ENCODE assay signal across 9 cellular contexts in genomic region chr1:25031601-25031965, GRCh38.
DNase-seq lines count a peak whose midpoint lies in the region; ATAC-seq lines count a peak whose summit lies in the region.
"Had no signal": no experiment of that assay in that cellular context is flagged by ENCODE, and none has a peak within 500 bp of the region (broad histone marks: within the 10 kb centered on the region; RNA-seq: fewer than 3 reads in every experiment).

No MANE protein-coding gene starts in this region.

- peak; percentile 84 for DNase-seq in activated CD8-positive, alpha-beta memory T cell treated with anti-CD3 and anti-CD28 coated beads for 24 hours
- DNase-seq in stimulated activated CD4-positive, alpha-beta T cell treated with anti-CD3 and anti-CD28 coated beads, Interleukin-12 subunit alpha, Interleukin-12 subunit beta, amount 100 ng/mL, for 4 hours: peak; percentile 56
- DNase-seq in SJCRH30 (no peak), retina (no peak), SW480 (ENCODE audit: low spot score) (no peak), activated gamma-delta T cell (lab: John Stamatoyannopoulos, UW) (no peak)
- DNase-seq: NCI-H82 had no signal

- no peak overlapping the region for H3K4me3 ChIP-seq in SJCRH30

- H3K36me3 ChIP-seq in SJCRH30: no peaks in the 10 kb centered on the region

- no peaks in the 10 kb centered on the region for H3K9me3 ChIP-seq in SJCRH30 (replicated peaks)

- no peaks in the 10 kb centered on the region for H3K4me1 ChIP-seq in SJCRH30

- peak; percentile 21 for ATAC-seq in GM18861 (IDR thresholded peaks at IDR 0.05; ENCODE audit: unreplicated experiment)
- peak; percentile 10 for ATAC-seq in HG03064 (IDR thresholded peaks at IDR 0.05; ENCODE audit: low read depth, unreplicated experiment)

- H3K27me3 ChIP-seq in SJCRH30: no peaks in the 10 kb centered on the region; the same call in 1 of the 2 replicates

- H3K27ac ChIP-seq in SJCRH30: no peak overlapping the region

Comparison
In these comparisons a context has a peak if more than half of its experiments do, and no peak if none do; other contexts are left out.
1. DNase-seq: peak in activated CD8-positive, alpha-beta memory T cell treated with anti-CD3 and anti-CD28 coated beads for 24 hours (single experiment) and stimulated activated CD4-positive, alpha-beta T cell treated with anti-CD3 and anti-CD28 coated beads, Interleukin-12 subunit alpha, Interleukin-12 subunit beta, amount 100 ng/mL, for 4 hours (single experiment); none in SJCRH30 (0 of 2), retina (single experiment), SW480 (single experiment) and activated gamma-delta T cell (single experiment).